In the genomic region with DNA sequence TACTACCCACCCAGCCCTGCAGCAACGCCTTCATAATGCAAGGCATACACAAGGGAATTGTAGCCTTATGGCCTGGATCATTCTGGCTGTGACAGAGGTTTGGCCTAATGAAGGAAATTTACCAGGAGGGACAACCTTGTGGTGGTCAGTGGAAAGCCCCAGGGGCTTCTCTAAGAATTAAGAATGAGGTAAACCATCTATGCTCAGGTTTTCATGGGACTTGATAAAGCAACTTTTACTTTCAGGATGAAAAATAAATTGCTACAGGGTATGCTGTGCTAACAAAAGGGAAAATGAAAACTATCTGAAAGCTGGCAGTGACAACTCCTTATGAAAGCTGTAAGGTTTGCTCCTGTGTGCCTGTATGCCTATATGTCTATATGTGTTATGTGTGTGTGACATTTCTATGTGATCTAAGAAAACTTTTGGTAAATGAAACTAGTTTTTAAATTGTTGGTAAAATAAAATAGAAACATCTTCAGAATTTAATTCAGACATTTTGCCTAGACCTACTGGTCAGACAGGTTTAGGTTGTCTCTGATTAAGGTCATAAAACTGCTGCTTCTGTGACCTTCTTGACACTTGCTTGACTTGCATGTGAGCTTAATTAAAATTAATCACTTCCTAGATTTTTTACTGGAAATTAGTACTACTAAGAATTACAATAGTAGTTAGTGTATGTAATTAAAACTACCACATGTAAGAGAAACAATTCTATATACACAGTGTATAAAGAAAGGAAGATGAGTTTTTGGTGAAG, we compare ENCODE assay signal across 16 cellular contexts. TPM values are rescaled to one million over a fixed set of nuclear protein-coding genes. Genes with fewer than 3 reads are reported as not detected.
A peak's percentile ranks its signal among the peaks of the same experiment; 100 is the strongest.
DNase-seq lines count a peak whose midpoint lies in the region; ATAC-seq and TF ChIP-seq lines count a peak whose summit lies in the region.
"Had no signal": no experiment of that assay in that cellular context is flagged by ENCODE, and none has a peak within 500 bp of the region (broad histone marks: within the 10 kb centered on the region; RNA-seq: fewer than 3 reads in every experiment).

No MANE protein-coding gene starts in this region.

- H3K4me1 ChIP-seq in gastroesophageal sphincter: peaks cover 0 to 8% (median 0%) of the 10 kb centered on the region in 3 donors

- peaks cover 0 to 26% (median 0%) of the 10 kb centered on the region in 3 donors for H3K9me3 ChIP-seq in gastroesophageal sphincter

- peak; percentile 84 for ATAC-seq in GM18870 (IDR thresholded peaks at IDR 0.05; ENCODE audit: unreplicated experiment)
- ATAC-seq in HG02610 (IDR thresholded peaks at IDR 0.05; ENCODE audit: unreplicated experiment): peak; percentile 91
- ATAC-seq in HG03342 (IDR thresholded peaks at IDR 0.05; ENCODE audit: unreplicated experiment): peak; percentile 57
- no peak for ATAC-seq in gastroesophageal sphincter

- DNase-seq in GM10266 (ENCODE audit: extremely low spot score): peak; percentile 20
- no peak for DNase-seq in COR-L47 (lab: John Stamatoyannopoulos, UW)
- no peak for DNase-seq in activated CD4-positive, alpha-beta T cell treated with anti-CD3 and anti-CD28 coated beads for 4 hours
- no peak for DNase-seq in NCI-H1092 treated with DMSO at 0.1 percent for 48 hours (lab: John Stamatoyannopoulos, UW)
- DNase-seq: activated CD4-positive, CD25-positive, alpha-beta regulatory T cell; activated gamma-delta T cell; mesendoderm; NCI-H1694; SHP77 treated with DMSO at 0.1 percent for 48 hours; stimulated activated naive CD4-positive, alpha-beta T cell; T-helper 2 cell had no signal

- peaks cover 0 to 31% of the 10 kb centered on the region in 2 donors for H3K36me3 ChIP-seq in gastroesophageal sphincter

- TF ChIP-seq POLR2A in gastroesophageal sphincter (IDR thresholded peaks at IDR 0.05): no peak

- H3K27me3 ChIP-seq in gastroesophageal sphincter: no peaks in the 10 kb centered on the region
- H3K27me3 ChIP-seq: hepatocyte had no signal

- no peak overlapping the region for H3K4me3 ChIP-seq in gastroesophageal sphincter
- H3K4me3 ChIP-seq: hepatocyte had no signal

- no peak for TF ChIP-seq EP300 in gastroesophageal sphincter (IDR thresholded peaks at IDR 0.05)

- no peak overlapping the region for H3K27ac ChIP-seq in gastroesophageal sphincter
- H3K27ac ChIP-seq: hepatocyte had no signal

- TF ChIP-seq CTCF in GM10266 (IDR thresholded peaks at IDR 0.05; ENCODE audit: control insufficient read depth, insufficient read depth, low read depth, missing control alignments): no peak
- no peak for TF ChIP-seq CTCF in gastroesophageal sphincter (IDR thresholded peaks at IDR 0.05)

- WGBS in gastroesophageal sphincter (ENCODE audit: low coverage in 1 of 2), 2 donors: 60 to 100% methylated on average over 1 of the region's 1 CpG

RNA-seq across cellular contexts. Expression of a gene that starts 19.9 kb away (rescaled TPM):
- under 1 TPM in 3 of 4 donors, not detected in 1; 0.32 to 0.81 (median 0.39) TPM for total RNA-seq in gastroesophageal sphincter
